ENCODE assay signal across 2 cellular contexts in genomic region chr21:42929969-42930368, GRCh38.
TF ChIP-seq lines count a peak whose summit lies in the region.

No MANE protein-coding gene starts in this region.

TF ChIP-seq in HEK293T, 16 proteins besides CTCF, POLR2A, EP300 and RAD21:
- no peak for TF ChIP-seq LEF1 (IDR thresholded peaks at IDR 0.05; ENCODE audit: borderline replicate concordance)
- no peak for TF ChIP-seq FOXA1 (IDR thresholded peaks at IDR 0.05)
- no peak for TF ChIP-seq SUZ12 (IDR thresholded peaks at IDR 0.05)
- no peak for TF ChIP-seq FOXM1 (IDR thresholded peaks at IDR 0.05; ENCODE audit: borderline replicate concordance)
- TF ChIP-seq ZNF384 (IDR thresholded peaks at IDR 0.05) = no peak
- no peak for TF ChIP-seq CTBP1 (IDR thresholded peaks at IDR 0.05; ENCODE audit: borderline replicate concordance)
- TF ChIP-seq PKNOX1 (IDR thresholded peaks at IDR 0.05) = peak; percentile 55; the same call in 1 of the 2 replicates
- no peak for TF ChIP-seq ARNT (IDR thresholded peaks at IDR 0.05)
- no peak for TF ChIP-seq ELF4 (IDR thresholded peaks at IDR 0.05)

TF ChIP-seq in H1, 55 proteins besides CTCF, POLR2A, EP300 and RAD21:
- TF ChIP-seq SAP30 (IDR thresholded peaks at IDR 0.05; ENCODE audit: insufficient read depth, insufficient replicate concordance, low read length) (no peak), ZNF274 (IDR thresholded peaks at IDR 0.05; ENCODE audit: borderline replicate concordance, extremely low read depth, low read length) (no peak), MAFK (IDR thresholded peaks at IDR 0.05; ENCODE audit: low read depth, low read length) (no peak), RBBP5 (IDR thresholded peaks at IDR 0.05; ENCODE audit: borderline replicate concordance, low read depth, low read length) (no peak), KDM4A (IDR thresholded peaks at IDR 0.05; ENCODE audit: low read depth, low read length, severe bottlenecking) (no peak), YY1 (IDR thresholded peaks at IDR 0.05; ENCODE audit: low read depth, low read length) (no peak), FOSL1 (IDR thresholded peaks at IDR 0.05; ENCODE audit: insufficient read depth, low read depth, low read length) (no peak), KDM1A (IDR thresholded peaks at IDR 0.05; ENCODE audit: borderline replicate concordance, low read length) (no peak), CEBPB (IDR thresholded peaks at IDR 0.05; ENCODE audit: low read depth, low read length) (no peak), RFX5 (IDR thresholded peaks at IDR 0.05; ENCODE audit: borderline replicate concordance, low read depth, low read length) (no peak), ASH2L (IDR thresholded peaks at IDR 0.05; ENCODE audit: low read length) (no peak), SP2 (IDR thresholded peaks at IDR 0.05; ENCODE audit: low read length) (no peak), HDAC6 (IDR thresholded peaks at IDR 0.05; ENCODE audit: low read depth, low read length) (no peak), JUND (IDR thresholded peaks at IDR 0.05; ENCODE audit: low read length) (no peak), SRF (IDR thresholded peaks at IDR 0.05; ENCODE audit: low read depth, low read length) (no peak), ATF2 (IDR thresholded peaks at IDR 0.05; ENCODE audit: low read length) (no peak), CTBP2 (IDR thresholded peaks at IDR 0.05; ENCODE audit: borderline replicate concordance, insufficient read depth, insufficient read length, low read length) (no peak), CBX8 (IDR thresholded peaks at IDR 0.05; ENCODE audit: borderline replicate concordance, low read depth, low read length) (no peak), TAF7 (optimal IDR thresholded peaks at IDR 0.05; ENCODE audit: borderline replicate concordance, low read depth, low read length) (no peak), CHD2 (IDR thresholded peaks at IDR 0.05; ENCODE audit: low read length) (no peak)
